27 cellular contexts compared by ENCODE assay signal in the genomic region with DNA sequence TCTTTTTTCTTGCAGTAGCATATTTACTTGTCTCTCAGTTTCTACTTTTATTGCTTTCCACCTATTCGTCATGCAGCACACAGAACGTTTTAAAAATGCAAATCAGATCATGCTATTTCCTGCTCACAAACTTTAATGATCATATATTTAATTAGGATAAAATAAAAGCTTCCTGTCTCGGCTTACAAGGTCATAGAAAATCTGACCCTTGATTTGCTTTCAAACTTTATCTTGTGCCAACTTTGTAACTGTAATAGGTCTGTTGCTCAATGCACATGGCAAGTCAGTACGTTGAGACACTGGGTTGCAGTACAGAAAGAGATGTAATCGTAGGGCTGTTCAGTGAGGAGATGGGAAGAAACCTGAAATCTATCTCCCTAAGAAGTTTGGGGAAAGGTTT.
"Had no signal": no experiment of that assay in that cellular context is flagged by ENCODE, and none has a peak within 500 bp of the region (broad histone marks: within the 10 kb centered on the region; RNA-seq: fewer than 3 reads in every experiment).

No MANE protein-coding gene starts in this region.

- H3K27me3 Mint-ChIP-seq: activated naive CD8-positive, alpha-beta T cell treated with anti-CD3 and anti-CD28 coated beads for 36 hours; natural killer cell treated with Interleukin-12 subunit alpha and Interleukin-12 subunit beta and Interleukin-15 and Interleukin-18, amount 100 ng/mL, for 72 hours; progenitor cell of endocrine pancreas had no signal

- DNase-seq: activated CD4-positive, alpha-beta T cell treated with anti-CD3 and anti-CD28 coated beads for 48 hours; activated CD4-positive, alpha-beta T cell treated with anti-CD3 and anti-CD28 coated beads, Interleukin-2, amount 50 U/mL, for 48 hours; activated CD8-positive, alpha-beta memory T cell treated with anti-CD3 and anti-CD28 coated beads for 24 hours; activated effector memory CD4-positive, alpha-beta T cell treated with anti-CD3 and anti-CD28 coated beads, Interleukin-2, amount 50 U/mL, for 16 hours; activated naive CD4-positive, alpha-beta T cell treated with anti-CD3 and anti-CD28 coated beads for 36 hours; activated naive CD8-positive, alpha-beta T cell treated with anti-CD3 and anti-CD28 coated beads for 36 hours; activated T-cell treated with anti-CD3 and anti-CD28 coated beads, Interleukin-2, amount 50 U/mL, for 1 hour; adrenal gland; brain microvascular endothelial cell; caudate nucleus; islet precursor cell; left cardiac atrium; left ventricle myocardium superior; mucosa of descending colon; spleen; stimulated activated naive CD4-positive, alpha-beta T cell; T-helper 9 cell had no signal

- FAIRE-seq: TTC549 had no signal

- H3K9me3 Mint-ChIP-seq: activated naive CD4-positive, alpha-beta T cell treated with anti-CD3 and anti-CD28 coated beads for 36 hours; activated naive CD8-positive, alpha-beta T cell treated with anti-CD3 and anti-CD28 coated beads for 36 hours; T-helper 1 cell treated with Interleukin-12 subunit alpha and Interleukin-12 subunit beta and Interleukin-4 antibody, amounts not matched to agents 30 μg/mL and 1 μg/mL, for 36 hours had no signal

- H3K4me3 Mint-ChIP-seq: activated naive CD4-positive, alpha-beta T cell treated with anti-CD3 and anti-CD28 coated beads for 36 hours; activated naive CD8-positive, alpha-beta T cell treated with anti-CD3 and anti-CD28 coated beads for 36 hours; activated T-helper 1 cell treated with anti-CD3 and anti-CD28 coated beads, Interleukin-12 subunit alpha, Interleukin-12 subunit beta, Interleukin-2, Interleukin-4 antibody, amounts not matched to agents 30 ng/mL and 10 ng/mL and 1 ng/mL, durations not matched to agents 14 hours and 24 hours and 36 hours; natural killer cell treated with Interleukin-12 subunit alpha and Interleukin-12 subunit beta and Interleukin-15 and Interleukin-18, amount 100 ng/mL, for 72 hours; T-helper 1 cell treated with Interleukin-12 subunit alpha and Interleukin-12 subunit beta and Interleukin-4 antibody, amounts not matched to agents 30 μg/mL and 1 μg/mL, for 36 hours had no signal

- H3K4me1 Mint-ChIP-seq: activated naive CD8-positive, alpha-beta T cell treated with anti-CD3 and anti-CD28 coated beads for 36 hours had no signal

- H3K27me3 ChIP-seq: adrenal gland, ascending aorta, brain microvascular endothelial cell, spleen, tibial nerve had no signal

- H3K4me1 ChIP-seq: adrenal gland, ascending aorta, spleen, tibial nerve had no signal

- ATAC-seq: activated CD4-positive, CD25-positive, alpha-beta regulatory T cell treated with anti-CD3 and anti-CD28 coated beads, Interleukin-2, amount 50 U/mL, for 24 hours; esophagus mucosa; left cardiac atrium; left ventricle myocardium superior; mucosa of descending colon; natural killer cell treated with Interleukin-12 subunit alpha and Interleukin-12 subunit beta and Interleukin-15 and Interleukin-18, amount 100 ng/mL, for 72 hours had no signal

- H3K27ac ChIP-seq: adrenal gland, ascending aorta, brain microvascular endothelial cell, spleen, tibial nerve, VCaP had no signal

- H3K36me3 Mint-ChIP-seq: activated naive CD8-positive, alpha-beta T cell treated with anti-CD3 and anti-CD28 coated beads for 36 hours; natural killer cell treated with Interleukin-12 subunit alpha and Interleukin-12 subunit beta and Interleukin-15 and Interleukin-18, amount 100 ng/mL, for 72 hours had no signal

- H3K27ac Mint-ChIP-seq: activated naive CD4-positive, alpha-beta T cell treated with anti-CD3 and anti-CD28 coated beads for 36 hours; activated naive CD8-positive, alpha-beta T cell treated with anti-CD3 and anti-CD28 coated beads for 36 hours; activated T-helper 1 cell treated with anti-CD3 and anti-CD28 coated beads, Interleukin-12 subunit alpha, Interleukin-12 subunit beta, Interleukin-2, Interleukin-4 antibody, amounts not matched to agents 30 ng/mL and 10 ng/mL and 1 ng/mL, durations not matched to agents 14 hours and 24 hours and 36 hours; natural killer cell treated with Interleukin-12 subunit alpha and Interleukin-12 subunit beta and Interleukin-15 and Interleukin-18, amount 100 ng/mL, for 72 hours; progenitor cell of endocrine pancreas; T-helper 1 cell treated with Interleukin-12 subunit alpha and Interleukin-12 subunit beta and Interleukin-4 antibody, amounts not matched to agents 30 μg/mL and 1 μg/mL, for 36 hours had no signal

- H3K4me3 ChIP-seq: adrenal gland, ascending aorta, mucosa of descending colon, spleen, tibial nerve had no signal

- H3K9me3 ChIP-seq: adrenal gland, ascending aorta, mucosa of descending colon, tibial nerve had no signal

- H3K36me3 ChIP-seq: adrenal gland, ascending aorta, brain microvascular endothelial cell, spleen, tibial nerve had no signal
